18 cellular contexts compared by ENCODE assay signal in the genomic region with DNA sequence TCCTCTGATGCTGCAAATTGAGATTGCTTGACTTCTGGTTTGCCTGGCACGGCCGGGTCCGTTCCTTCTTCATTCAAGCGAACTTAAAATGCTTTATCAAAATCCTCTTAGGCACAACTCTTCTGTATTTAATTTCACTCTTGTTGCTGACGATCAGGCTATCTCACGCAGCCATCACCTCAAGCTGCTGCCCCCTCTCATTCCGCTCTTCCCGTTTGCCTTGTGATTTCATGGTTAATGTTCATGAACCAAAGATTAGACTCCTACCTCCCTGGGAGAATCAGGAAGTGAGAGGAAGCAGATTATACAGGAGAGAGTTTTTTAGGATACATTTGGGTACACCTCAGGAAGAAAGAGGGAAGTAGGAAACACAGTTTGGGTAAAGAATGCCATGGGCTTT. TPM values are rescaled to one million over a fixed set of nuclear protein-coding genes. Genes with fewer than 3 reads are reported as not detected.
DNase-seq lines count a peak whose midpoint lies in the region; ATAC-seq and TF ChIP-seq lines count a peak whose summit lies in the region.
"Had no signal": no experiment of that assay in that cellular context is flagged by ENCODE, and none has a peak within 500 bp of the region (broad histone marks: within the 10 kb centered on the region; RNA-seq: fewer than 3 reads in every experiment).

No MANE protein-coding gene starts in this region.

- no peak for TF ChIP-seq CTCF in C4-2B (conservative IDR thresholded peaks at IDR 0.05)

- peaks cover 9% of the 10 kb centered on the region for H3K4me1 ChIP-seq in right cardiac atrium (ENCODE audit: control insufficient read depth, insufficient read depth, low read length)
- H3K4me1 ChIP-seq: HAP-1 had no signal

- no peaks in the 10 kb centered on the region for H3K27me3 ChIP-seq in right cardiac atrium (ENCODE audit: control insufficient read depth, insufficient read depth)

- ATAC-seq in right cardiac atrium (no peak), GM21825 (IDR thresholded peaks at IDR 0.05; ENCODE audit: unreplicated experiment) (no peak), HG02763 (IDR thresholded peaks at IDR 0.05; ENCODE audit: unreplicated experiment) (no peak)

- H3K9me3 ChIP-seq in right cardiac atrium (ENCODE audit: control insufficient read depth, low read length) = no peaks in the 10 kb centered on the region
- H3K9me3 ChIP-seq: HAP-1 had no signal

- peak in 1 of 3 donors; percentile 1 for DNase-seq in right cardiac atrium
- DNase-seq in OCI-M1 (lab: John Stamatoyannopoulos, UW) = no peak
- no peak for DNase-seq in NCI-H187 (lab: John Stamatoyannopoulos, UW)
- DNase-seq: AML-193; Calu3; CD4-positive, CD25-positive, alpha-beta regulatory T cell; Kasumi-1; NCI-H1105 treated with DMSO at 0.1 percent for 48 hours; NCI-H1930; NCI-H2171; NCI-H82 had no signal

- H3K4me3 ChIP-seq in right cardiac atrium (ENCODE audit: low read length) = no peak overlapping the region
- H3K4me3 ChIP-seq: HAP-1 had no signal

- H3K27ac ChIP-seq in C4-2B = peak overlapping the region; percentile 90
- peak overlapping the region; percentile 85 for H3K27ac ChIP-seq in cingulate gyrus (ENCODE audit: low read depth, low read length)
- H3K27ac ChIP-seq in right cardiac atrium (ENCODE audit: low read length) = peak overlapping the region; percentile 46
- H3K27ac ChIP-seq in temporal lobe (ENCODE audit: low read depth, low read length) = peak overlapping the region; percentile 64

- WGBS in right cardiac atrium = 77% methylated on average over 8 of the region's 8 CpGs

- intact Hi-C loops in right cardiac atrium (cut with DNase I) = loop anchor here in 2 of 4 donors (5.0 kb wide), 1 partner anchor 63 kb away; a partner anchor contains a TSS

RNA-seq across cellular contexts. Expression of a gene that starts 22.6 kb away (rescaled TPM):
- not detected for total RNA-seq in right cardiac atrium
- 0.05 TPM for polyA plus RNA-seq in right cardiac atrium
- not detected for total RNA-seq in temporal lobe
- total RNA-seq: Calu3; CD4-positive, CD25-positive, alpha-beta regulatory T cell; NCI-H460 had no signal
- polyA plus RNA-seq: CD4-positive, CD25-positive, alpha-beta regulatory T cell had no signal

RNA-seq across cellular contexts. Expression of a gene that starts 38.9 kb away (rescaled TPM):
- 10 to 100 TPM; 32.9 to 48.2 (median 41.9) TPM for total RNA-seq in right cardiac atrium
- 21.7 TPM for polyA plus RNA-seq in right cardiac atrium
- 30.5 TPM for total RNA-seq in temporal lobe
